In the genomic region with DNA sequence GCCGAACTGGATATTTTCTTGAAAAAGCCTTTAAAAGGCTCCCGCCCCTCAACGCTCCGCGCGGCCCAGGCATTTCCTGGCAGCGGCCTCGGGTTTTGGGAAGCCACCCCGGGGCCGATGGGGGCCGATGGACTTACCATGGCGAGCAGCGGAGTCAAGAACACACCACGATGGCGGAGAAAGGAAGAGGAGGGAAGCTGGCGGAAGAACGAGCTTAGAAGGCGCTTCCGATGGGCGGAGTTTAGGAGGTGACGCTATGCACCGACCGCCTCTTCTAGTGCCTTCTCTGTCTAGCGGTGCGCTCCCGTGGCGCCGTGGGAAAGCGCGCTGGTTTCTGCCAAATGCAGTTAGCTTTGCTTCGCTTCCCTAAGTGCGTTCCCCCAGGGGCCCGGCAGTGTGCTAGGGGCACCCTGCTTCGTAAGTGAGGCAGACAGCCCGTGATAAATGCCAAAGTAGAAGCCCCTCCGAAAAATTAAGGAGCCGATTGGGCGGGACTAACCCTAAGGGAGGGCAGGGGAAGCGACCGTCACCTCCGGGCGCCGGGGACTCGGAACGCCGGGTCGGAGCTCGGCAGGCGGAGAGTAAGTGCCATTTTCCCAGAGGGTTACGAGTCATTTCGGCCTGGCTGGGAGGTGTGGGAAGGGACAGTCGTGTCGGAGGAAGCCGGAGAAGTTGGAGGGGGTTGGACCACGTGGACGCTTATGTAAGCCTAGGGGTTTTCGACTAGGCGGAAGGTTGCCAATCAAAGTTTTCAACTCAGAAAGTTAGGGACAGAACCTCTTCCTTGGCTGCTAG, we compare ENCODE assay signal across 8 cellular contexts. TPM values are rescaled to one million over a fixed set of nuclear protein-coding genes. Genes with fewer than 3 reads are reported as not detected.
DNase-seq lines count a peak whose midpoint lies in the region; ATAC-seq and TF ChIP-seq lines count a peak whose summit lies in the region.

TSS of gene RPL39 (minus strand) at position 194 of the 795 bp plus-strand sequence. CDS start at position 140, 54 bp downstream.

- peak within 1 kb of the TSS; percentile 95 for H3K9ac ChIP-seq in OCI-LY3 (ENCODE audit: low read length)

- H3K36me3 ChIP-seq in OCI-LY3 (replicated peaks; ENCODE audit: low read depth, low read length): peaks cover 37% of the 10 kb centered on the region

- TF ChIP-seq CTCF in OCI-LY3 (IDR thresholded peaks at IDR 0.05; ENCODE audit: low read depth, low read length) (no peak), endothelial cell (IDR thresholded peaks at IDR 0.05; ENCODE audit: unreplicated experiment) (no peak)

- H3K9me3 ChIP-seq in OCI-LY3 (ENCODE audit: insufficient read depth, low read length): no peaks in the 10 kb centered on the region

- DNase-seq in DMS 273 treated with DMSO at 0.1 percent for 48 hours (lab: John Stamatoyannopoulos, UW) (peak; percentile 81), HuH-7.5 (ENCODE audit: low spot score) (peak; percentile 32), endothelial cell (ENCODE audit: low spot score) (peak; percentile 66), midbrain (lab: John Stamatoyannopoulos, UW) (peak; percentile 83)
- peak; percentile 82 for DNase-seq in activated CD8-positive, alpha-beta memory T cell treated with anti-CD3 and anti-CD28 coated beads, Interleukin-2, amount 50 U/mL, for 48 hours
- DNase-seq in stimulated activated CD8-positive, alpha-beta memory T cell treated with anti-CD3 and anti-CD28 coated beads, Interleukin-2, amount 100 ng/mL, for 1 hour (ENCODE audit: low read depth in 2 of 2): peak; percentile 54 to 58

- no peaks in the 10 kb centered on the region for H3K27me3 Mint-ChIP-seq in endothelial cell (ENCODE audit: unreplicated experiment)

- H3K4me1 ChIP-seq in OCI-LY3 (ENCODE audit: low read length): peaks cover 30% of the 10 kb centered on the region

- peak within 1 kb of the TSS; percentile 88 for H3K27ac Mint-ChIP-seq in endothelial cell (ENCODE audit: unreplicated experiment)

- peaks cover 43% of the 10 kb centered on the region for H4K20me1 ChIP-seq in OCI-LY3 (ENCODE audit: insufficient read depth, low read length)

- peak within 1 kb of the TSS; percentile 93 for H3K4me3 Mint-ChIP-seq in endothelial cell (ENCODE audit: unreplicated experiment)

- H3K9me3 Mint-ChIP-seq in endothelial cell (ENCODE audit: unreplicated experiment): no peaks in the 10 kb centered on the region

- peak; percentile 95 for ATAC-seq in GM21528 (IDR thresholded peaks at IDR 0.05; ENCODE audit: low FRiP score, unreplicated experiment)

- H3K27me3 ChIP-seq in OCI-LY3 (ENCODE audit: low read depth, low read length): no peaks in the 10 kb centered on the region

- no peaks in the 10 kb centered on the region for H3K36me3 Mint-ChIP-seq in endothelial cell (ENCODE audit: low read depth, unreplicated experiment)

- peak within 1 kb of the TSS; percentile 89 for H3K4me2 ChIP-seq in OCI-LY3 (ENCODE audit: low read length)

- peak within 1 kb of the TSS; percentile 79 for H2AFZ ChIP-seq in OCI-LY3 (ENCODE audit: low read depth, low read length)

- H3K27ac ChIP-seq in OCI-LY3 (ENCODE audit: low read length): peak within 1 kb of the TSS; percentile 92

- peaks cover 13% of the 10 kb centered on the region for H3K4me1 Mint-ChIP-seq in endothelial cell (ENCODE audit: unreplicated experiment)

- H3K4me3 ChIP-seq in OCI-LY3 (ENCODE audit: low read length): peak within 1 kb of the TSS; percentile 97

- peaks cover 59% of the 10 kb centered on the region for H3K79me2 ChIP-seq in OCI-LY3 (ENCODE audit: low read length)

RNA-seq across cellular contexts. Expression of gene RPL39, which starts in this region (rescaled TPM):
- total RNA-seq in endothelial cell (ENCODE audit: unreplicated experiment): 1,381 TPM

Comparison
In these comparisons a context has a peak if more than half of its experiments do, and no peak if none do; other contexts are left out.
1. Peak in every context shown above with its lines: DNase-seq, ATAC-seq, H3K4me3 ChIP-seq and H3K27ac ChIP-seq.
2. DNase-seq: peak in every context shown above with its lines; median percentile 83 in midbrain; 82 in activated CD8-positive, alpha-beta memory T cell treated with anti-CD3 and anti-CD28 coated beads, Interleukin-2, amount 50 U/mL, for 48 hours; 81 in DMS 273 treated with DMSO at 0.1 percent for 48 hours; 66 in endothelial cell; 56 in stimulated activated CD8-positive, alpha-beta memory T cell treated with anti-CD3 and anti-CD28 coated beads, Interleukin-2, amount 100 ng/mL, for 1 hour; 32 in HuH-7.5.